In the genomic region with DNA sequence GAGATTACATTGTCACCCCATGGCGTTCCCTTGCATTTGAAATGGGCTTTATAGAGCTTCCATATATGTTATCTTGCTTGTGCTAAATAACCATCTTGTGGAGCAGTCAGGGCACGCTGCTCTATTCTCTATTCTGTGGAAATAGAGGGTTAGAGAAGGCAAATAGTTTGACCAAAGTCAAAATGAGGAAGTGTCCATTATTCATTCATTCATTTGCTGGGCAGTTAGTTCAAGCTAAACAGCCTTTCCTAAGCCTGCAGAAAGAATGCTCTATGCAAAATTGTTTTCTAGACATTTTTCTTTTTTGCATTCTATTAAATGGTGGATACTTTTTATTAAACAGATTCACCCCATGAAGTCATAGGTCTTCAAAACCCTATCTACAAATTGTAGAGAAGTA, we compare ENCODE assay signal across 25 cellular contexts.
"Had no signal": no experiment of that assay in that cellular context is flagged by ENCODE, and none has a peak within 500 bp of the region (broad histone marks: within the 10 kb centered on the region; RNA-seq: fewer than 3 reads in every experiment).

No MANE protein-coding gene starts in this region.

- H2AFZ ChIP-seq: parathyroid adenoma had no signal

- H3K9me3 ChIP-seq: esophagus squamous epithelium, mucosa of descending colon, neutrophil, right lobe of liver, suprapubic skin, thyroid gland had no signal

- H3K4me3 ChIP-seq: coronary artery, esophagus squamous epithelium, lung, mucosa of descending colon, right lobe of liver, suprapubic skin, thyroid gland had no signal

- DNase-seq: dermis blood vessel endothelial cell; effector memory CD4-positive, alpha-beta T cell; erythroblast; esophagus squamous epithelium; kidney; mesenchymal stem cell; mucosa of descending colon; naive B cell; right lobe of liver; small intestine; stimulated activated CD4-positive, alpha-beta T cell treated with anti-CD3 and anti-CD28 coated beads, Interleukin-15, amount 100 ng/mL, for 24 hours; stimulated activated CD4-positive, alpha-beta T cell treated with anti-CD3 and anti-CD28 coated beads, Interleukin-2, amount 100 ng/mL, for 48 hours; stimulated activated CD8-positive, alpha-beta memory T cell treated with anti-CD3 and anti-CD28 coated beads, Interleukin-4, amount 100 ng/mL, for 48 hours; stimulated activated naive CD4-positive, alpha-beta T cell; stimulated activated naive CD8-positive, alpha-beta T cell treated with anti-CD3 and anti-CD28 coated beads, Interleukin-15, amount 100 ng/mL, for 72 hours; thyroid gland; trophoblast cell had no signal

- FAIRE-seq: frontal cortex, kidney, small intestine had no signal

- H3K27ac ChIP-seq: coronary artery, esophagus squamous epithelium, neutrophil, parathyroid adenoma, right lobe of liver, suprapubic skin, thyroid gland had no signal

- H3K4me1 ChIP-seq: parathyroid adenoma, right lobe of liver, thyroid gland had no signal

- H3K27me3 ChIP-seq: neutrophil, right lobe of liver, suprapubic skin, thyroid gland had no signal

- H3K36me3 ChIP-seq: esophagus squamous epithelium, neutrophil, right lobe of liver, suprapubic skin, thyroid gland had no signal

- H3K9ac ChIP-seq: parathyroid adenoma had no signal

- H3K79me2 ChIP-seq: parathyroid adenoma had no signal

- ATAC-seq: left lobe of liver; mucosa of descending colon; natural killer cell treated with Interleukin-12 subunit alpha and Interleukin-12 subunit beta and Interleukin-15 and Interleukin-18, amount 100 ng/mL, for 72 hours; right lobe of liver; stimulated activated naive CD8-positive, alpha-beta T cell treated with anti-CD3 and anti-CD28 coated beads, Interleukin-15, amount 100 ng/mL, for 72 hours had no signal
